1 cellular context compared by ENCODE assay signal in the genomic region with DNA sequence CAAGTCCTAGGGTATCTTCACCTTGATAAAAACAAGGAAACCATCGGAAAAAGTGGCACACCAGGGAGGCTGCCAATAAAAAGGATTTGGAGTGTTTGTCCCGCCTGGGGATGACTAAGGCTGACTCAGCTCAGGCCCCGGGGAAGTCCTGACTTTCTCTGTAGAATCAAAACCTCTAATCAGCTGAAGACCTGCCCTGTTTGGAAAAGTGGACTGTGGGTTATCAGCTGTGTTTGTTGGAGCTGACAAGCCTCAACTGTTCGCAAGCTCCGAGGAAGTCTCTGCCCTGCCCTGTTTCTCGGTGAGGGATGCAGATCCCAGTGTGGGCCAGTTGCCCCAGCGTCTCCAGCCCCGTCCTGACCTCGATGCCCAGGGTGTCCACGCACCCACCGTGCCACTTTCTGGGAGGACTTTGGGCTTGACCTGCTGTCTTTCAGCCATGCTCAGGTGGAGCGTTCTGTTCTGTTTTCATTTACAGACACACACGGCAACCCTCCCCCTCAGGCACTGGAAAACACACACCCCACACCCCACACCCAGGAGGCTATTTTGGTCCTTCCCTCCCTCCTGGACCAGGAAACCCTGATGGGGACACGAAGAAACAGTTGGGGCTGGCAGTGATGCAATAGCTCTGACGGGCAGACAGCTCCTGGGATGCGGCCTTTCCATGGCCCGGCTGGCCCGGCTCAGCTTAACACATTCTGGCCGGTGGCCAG.
TF ChIP-seq lines count a peak whose summit lies in the region.

No MANE protein-coding gene starts in this region.

TF ChIP-seq in HepG2, 621 proteins besides CTCF, POLR2A, EP300 and RAD21 (continued from another document and continues in another):
- peak; percentile 52; the same call in 1 of the 2 replicates for TF ChIP-seq ZFP91 (CRISPR knock-in tag; IDR thresholded peaks at IDR 0.05; ENCODE audit: borderline replicate concordance)
- TF ChIP-seq TRIM22 (IDR thresholded peaks at IDR 0.05): no peak
- TF ChIP-seq ZNF317 (CRISPR knock-in tag; IDR thresholded peaks at IDR 0.05): no peak
- TF ChIP-seq, protein P1, sequence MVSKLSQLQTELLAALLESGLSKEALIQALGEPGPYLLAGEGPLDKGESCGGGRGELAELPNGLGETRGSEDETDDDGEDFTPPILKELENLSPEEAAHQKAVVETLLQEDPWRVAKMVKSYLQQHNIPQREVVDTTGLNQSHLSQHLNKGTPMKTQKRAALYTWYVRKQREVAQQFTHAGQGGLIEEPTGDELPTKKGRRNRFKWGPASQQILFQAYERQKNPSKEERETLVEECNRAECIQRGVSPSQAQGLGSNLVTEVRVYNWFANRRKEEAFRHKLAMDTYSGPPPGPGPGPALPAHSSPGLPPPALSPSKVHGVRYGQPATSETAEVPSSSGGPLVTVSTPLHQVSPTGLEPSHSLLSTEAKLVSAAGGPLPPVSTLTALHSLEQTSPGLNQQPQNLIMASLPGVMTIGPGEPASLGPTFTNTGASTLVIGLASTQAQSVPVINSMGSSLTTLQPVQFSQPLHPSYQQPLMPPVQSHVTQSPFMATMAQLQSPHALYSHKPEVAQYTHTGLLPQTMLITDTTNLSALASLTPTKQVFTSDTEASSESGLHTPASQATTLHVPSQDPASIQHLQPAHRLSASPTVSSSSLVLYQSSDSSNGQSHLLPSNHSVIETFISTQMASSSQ (IDR thresholded peaks at IDR 0.05; ENCODE audit: low read depth): no peak
- TF ChIP-seq, protein P1 (CRISPR knock-in tag; IDR thresholded peaks at IDR 0.05; ENCODE audit: borderline replicate concordance): no peak
- TF ChIP-seq POGZ (CRISPR knock-in tag; IDR thresholded peaks at IDR 0.05): peak; percentile 33; the same call in 1 of the 2 replicates
- TF ChIP-seq ZBTB1 (CRISPR knock-in tag; IDR thresholded peaks at IDR 0.05; ENCODE audit: borderline replicate concordance): no peak
- TF ChIP-seq DRAP1 (CRISPR knock-in tag; IDR thresholded peaks at IDR 0.05): no peak
- TF ChIP-seq ZNF501 (CRISPR knock-in tag; IDR thresholded peaks at IDR 0.05): 0 out of 2 replicates have a peak, but pooled peaks have one; percentile 35
- TF ChIP-seq JUN (CRISPR knock-in tag; IDR thresholded peaks at IDR 0.05): peak; percentile 66
- no peak for TF ChIP-seq SMAD1 (CRISPR knock-in tag; IDR thresholded peaks at IDR 0.05; ENCODE audit: borderline replicate concordance, low read depth)
- TF ChIP-seq ZSCAN22 (CRISPR knock-in tag; IDR thresholded peaks at IDR 0.05): no peak
- TF ChIP-seq POLR2AphosphoS2 (IDR thresholded peaks at IDR 0.05; ENCODE audit: low read depth, low read length): no peak
- TF ChIP-seq, protein P2, sequence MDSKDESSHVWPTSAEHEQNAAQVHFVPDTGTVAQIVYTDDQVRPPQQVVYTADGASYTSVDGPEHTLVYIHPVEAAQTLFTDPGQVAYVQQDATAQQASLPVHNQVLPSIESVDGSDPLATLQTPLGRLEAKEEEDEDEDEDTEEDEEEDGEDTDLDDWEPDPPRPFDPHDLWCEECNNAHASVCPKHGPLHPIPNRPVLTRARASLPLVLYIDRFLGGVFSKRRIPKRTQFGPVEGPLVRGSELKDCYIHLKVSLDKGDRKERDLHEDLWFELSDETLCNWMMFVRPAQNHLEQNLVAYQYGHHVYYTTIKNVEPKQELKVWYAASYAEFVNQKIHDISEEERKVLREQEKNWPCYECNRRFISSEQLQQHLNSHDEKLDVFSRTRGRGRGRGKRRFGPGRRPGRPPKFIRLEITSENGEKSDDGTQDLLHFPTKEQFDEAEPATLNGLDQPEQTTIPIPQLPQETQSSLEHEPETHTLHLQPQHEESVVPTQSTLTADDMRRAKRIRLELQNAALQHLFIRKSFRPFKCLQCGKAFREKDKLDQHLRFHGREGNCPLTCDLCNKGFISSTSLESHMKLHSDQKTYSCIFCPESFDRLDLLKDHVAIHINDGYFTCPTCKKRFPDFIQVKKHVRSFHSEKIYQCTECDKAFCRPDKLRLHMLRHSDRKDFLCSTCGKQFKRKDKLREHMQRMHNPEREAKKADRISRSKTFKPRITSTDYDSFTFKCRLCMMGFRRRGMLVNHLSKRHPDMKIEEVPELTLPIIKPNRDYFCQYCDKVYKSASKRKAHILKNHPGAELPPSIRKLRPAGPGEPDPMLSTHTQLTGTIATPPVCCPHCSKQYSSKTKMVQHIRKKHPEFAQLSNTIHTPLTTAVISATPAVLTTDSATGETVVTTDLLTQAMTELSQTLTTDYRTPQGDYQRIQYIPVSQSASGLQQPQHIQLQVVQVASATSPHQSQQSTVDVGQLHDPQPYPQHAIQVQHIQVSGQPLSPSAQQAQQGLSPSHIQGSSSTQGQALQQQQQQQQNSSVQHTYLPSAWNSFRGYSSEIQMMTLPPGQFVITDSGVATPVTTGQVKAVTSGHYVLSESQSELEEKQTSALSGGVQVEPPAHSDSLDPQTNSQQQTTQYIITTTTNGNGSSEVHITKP (CRISPR knock-in tag; IDR thresholded peaks at IDR 0.05; ENCODE audit: low read depth): 0 out of 2 replicates have a peak, but pooled peaks have one; percentile 37
- TF ChIP-seq, protein P3, sequence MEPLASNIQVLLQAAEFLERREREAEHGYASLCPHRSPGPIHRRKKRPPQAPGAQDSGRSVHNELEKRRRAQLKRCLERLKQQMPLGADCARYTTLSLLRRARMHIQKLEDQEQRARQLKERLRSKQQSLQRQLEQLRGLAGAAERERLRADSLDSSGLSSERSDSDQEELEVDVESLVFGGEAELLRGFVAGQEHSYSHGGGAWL (CRISPR knock-in tag; IDR thresholded peaks at IDR 0.05): 0 out of 2 replicates have a peak, but pooled peaks have one; percentile 37
- no peak for TF ChIP-seq ZNF546 (CRISPR knock-in tag; conservative IDR thresholded peaks at IDR 0.05)
- TF ChIP-seq, protein P4, sequence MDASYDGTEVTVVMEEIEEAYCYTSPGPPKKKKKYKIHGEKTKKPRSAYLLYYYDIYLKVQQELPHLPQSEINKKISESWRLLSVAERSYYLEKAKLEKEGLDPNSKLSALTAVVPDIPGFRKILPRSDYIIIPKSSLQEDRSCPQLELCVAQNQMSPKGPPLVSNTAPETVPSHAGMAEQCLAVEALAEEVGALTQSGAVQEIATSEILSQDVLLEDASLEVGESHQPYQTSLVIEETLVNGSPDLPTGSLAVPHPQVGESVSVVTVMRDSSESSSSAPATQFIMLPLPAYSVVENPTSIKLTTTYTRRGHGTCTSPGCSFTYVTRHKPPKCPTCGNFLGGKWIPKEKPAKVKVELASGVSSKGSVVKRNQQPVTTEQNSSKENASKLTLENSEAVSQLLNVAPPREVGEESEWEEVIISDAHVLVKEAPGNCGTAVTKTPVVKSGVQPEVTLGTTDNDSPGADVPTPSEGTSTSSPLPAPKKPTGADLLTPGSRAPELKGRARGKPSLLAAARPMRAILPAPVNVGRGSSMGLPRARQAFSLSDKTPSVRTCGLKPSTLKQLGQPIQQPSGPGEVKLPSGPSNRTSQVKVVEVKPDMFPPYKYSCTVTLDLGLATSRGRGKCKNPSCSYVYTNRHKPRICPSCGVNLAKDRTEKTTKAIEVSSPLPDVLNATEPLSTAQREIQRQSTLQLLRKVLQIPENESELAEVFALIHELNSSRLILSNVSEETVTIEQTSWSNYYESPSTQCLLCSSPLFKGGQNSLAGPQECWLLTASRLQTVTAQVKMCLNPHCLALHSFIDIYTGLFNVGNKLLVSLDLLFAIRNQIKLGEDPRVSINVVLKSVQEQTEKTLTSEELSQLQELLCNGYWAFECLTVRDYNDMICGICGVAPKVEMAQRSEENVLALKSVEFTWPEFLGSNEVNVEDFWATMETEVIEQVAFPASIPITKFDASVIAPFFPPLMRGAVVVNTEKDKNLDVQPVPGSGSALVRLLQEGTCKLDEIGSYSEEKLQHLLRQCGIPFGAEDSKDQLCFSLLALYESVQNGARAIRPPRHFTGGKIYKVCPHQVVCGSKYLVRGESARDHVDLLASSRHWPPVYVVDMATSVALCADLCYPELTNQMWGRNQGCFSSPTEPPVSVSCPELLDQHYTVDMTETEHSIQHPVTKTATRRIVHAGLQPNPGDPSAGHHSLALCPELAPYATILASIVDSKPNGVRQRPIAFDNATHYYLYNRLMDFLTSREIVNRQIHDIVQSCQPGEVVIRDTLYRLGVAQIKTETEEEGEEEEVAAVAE (CRISPR knock-in tag; IDR thresholded peaks at IDR 0.05; ENCODE audit: borderline replicate concordance): no peak
- TF ChIP-seq ZNF7 (CRISPR knock-in tag; IDR thresholded peaks at IDR 0.05): no peak
- TF ChIP-seq ZSCAN29 (CRISPR knock-in tag; conservative IDR thresholded peaks at IDR 0.05): no peak
- peak; percentile 18; the same call in 1 of the 2 replicates for TF ChIP-seq ZBTB7B (CRISPR knock-in tag; IDR thresholded peaks at IDR 0.05)
- no peak for TF ChIP-seq ZNF160 (CRISPR knock-in tag; IDR thresholded peaks at IDR 0.05)
- TF ChIP-seq ZNF598 (CRISPR knock-in tag; IDR thresholded peaks at IDR 0.05; ENCODE audit: borderline replicate concordance): no peak
- no peak for TF ChIP-seq CSRNP1 (CRISPR knock-in tag; IDR thresholded peaks at IDR 0.05)
- no peak for TF ChIP-seq MYPOP (CRISPR knock-in tag; IDR thresholded peaks at IDR 0.05)
- no peak; the same call in 1 of the 2 replicates for TF ChIP-seq IRF2 (CRISPR knock-in tag; IDR thresholded peaks at IDR 0.05)
- TF ChIP-seq ZBTB21 (CRISPR knock-in tag; IDR thresholded peaks at IDR 0.05): no peak
- peak; percentile 50; the same call in 1 of the 2 replicates for TF ChIP-seq SOX5 (CRISPR knock-in tag; IDR thresholded peaks at IDR 0.05; ENCODE audit: borderline replicate concordance)
